In genomic region chr13:77740097-77740496, GRCh38 we compare ENCODE assay signal across 24 cellular contexts. TPM values are rescaled to one million over a fixed set of nuclear protein-coding genes. Genes with fewer than 3 reads are reported as not detected.
"Had no signal": no experiment of that assay in that cellular context is flagged by ENCODE, and none has a peak within 500 bp of the region (broad histone marks: within the 10 kb centered on the region; RNA-seq: fewer than 3 reads in every experiment).

No MANE protein-coding gene starts in this region.

- H3K4me1 ChIP-seq: neural progenitor cell, sigmoid colon, SJCRH30 had no signal

- H3K27ac Mint-ChIP-seq: activated CD4-positive, alpha-beta memory T cell treated with anti-CD3 and anti-CD28 coated beads, Interleukin-2, amount 10 ng/mL, durations not matched to agents 7 days and 5 days; activated naive CD4-positive, alpha-beta T cell treated with anti-CD3 and anti-CD28 coated beads, Interleukin-2, amount 50 U/mL, for 24 hours; activated T-helper 1 cell treated with anti-CD3 and anti-CD28 coated beads, Interleukin-12 subunit alpha, Interleukin-12 subunit beta, Interleukin-2, Interleukin-4 antibody, amounts not matched to agents 30 ng/mL and 10 ng/mL and 1 ng/mL, durations not matched to agents 14 hours and 24 hours and 36 hours; neural progenitor cell; stimulated activated naive B cell treated with anti-CD40 and anti-IgM and Interleukin-4, amounts not matched to agents 10 μg/mL and 1 μg/mL and 100 μg/mL, for 72 hours; T-helper 1 cell treated with Interleukin-12 subunit alpha and Interleukin-12 subunit beta and Interleukin-4 antibody, amounts not matched to agents 30 μg/mL and 1 μg/mL, for 36 hours had no signal

- H3K9ac ChIP-seq: neural progenitor cell had no signal

- H3K27me3 Mint-ChIP-seq: activated CD4-positive, alpha-beta memory T cell treated with anti-CD3 and anti-CD28 coated beads, Interleukin-2, amount 10 ng/mL, durations not matched to agents 7 days and 5 days; activated naive CD4-positive, alpha-beta T cell treated with anti-CD3 and anti-CD28 coated beads, Interleukin-2, amount 50 U/mL, for 24 hours; stimulated activated naive B cell treated with anti-CD40 and anti-IgM and Interleukin-4, amounts not matched to agents 10 μg/mL and 1 μg/mL and 100 μg/mL, for 72 hours had no signal

- H3K4me3 Mint-ChIP-seq: activated CD4-positive, alpha-beta memory T cell treated with anti-CD3 and anti-CD28 coated beads, Interleukin-2, amount 10 ng/mL, durations not matched to agents 7 days and 5 days; activated naive CD4-positive, alpha-beta T cell treated with anti-CD3 and anti-CD28 coated beads, Interleukin-2, amount 50 U/mL, for 24 hours; activated T-helper 1 cell treated with anti-CD3 and anti-CD28 coated beads, Interleukin-12 subunit alpha, Interleukin-12 subunit beta, Interleukin-2, Interleukin-4 antibody, amounts not matched to agents 30 ng/mL and 10 ng/mL and 1 ng/mL, durations not matched to agents 14 hours and 24 hours and 36 hours; neural progenitor cell; stimulated activated naive B cell treated with anti-CD40 and anti-IgM and Interleukin-4, amounts not matched to agents 10 μg/mL and 1 μg/mL and 100 μg/mL, for 72 hours; T-helper 1 cell treated with Interleukin-12 subunit alpha and Interleukin-12 subunit beta and Interleukin-4 antibody, amounts not matched to agents 30 μg/mL and 1 μg/mL, for 36 hours had no signal

- H3K9me3 ChIP-seq: ascending aorta, sigmoid colon, SJCRH30, tibial artery had no signal

- H3K27ac ChIP-seq: ascending aorta, hepatocyte, neural progenitor cell, sigmoid colon, SJCRH30, tibial artery had no signal

- H3K4me3 ChIP-seq: ascending aorta, hepatocyte, neural progenitor cell, sigmoid colon, SJCRH30, smooth muscle cell, tibial artery had no signal

- H3K27me3 ChIP-seq: ascending aorta, hepatocyte, neural progenitor cell, sigmoid colon, SJCRH30, tibial artery had no signal

- H3K9me3 Mint-ChIP-seq: activated CD4-positive, alpha-beta memory T cell treated with anti-CD3 and anti-CD28 coated beads, Interleukin-2, amount 10 ng/mL, durations not matched to agents 7 days and 5 days; activated naive CD4-positive, alpha-beta T cell treated with anti-CD3 and anti-CD28 coated beads, Interleukin-2, amount 50 U/mL, for 24 hours; activated T-helper 1 cell treated with anti-CD3 and anti-CD28 coated beads, Interleukin-12 subunit alpha, Interleukin-12 subunit beta, Interleukin-2, Interleukin-4 antibody, amounts not matched to agents 30 ng/mL and 10 ng/mL and 1 ng/mL, durations not matched to agents 14 hours and 24 hours and 36 hours; immature natural killer cell; neural progenitor cell; stimulated activated naive B cell treated with anti-CD40 and anti-IgM and Interleukin-4, amounts not matched to agents 10 μg/mL and 1 μg/mL and 100 μg/mL, for 72 hours; T-helper 1 cell treated with Interleukin-12 subunit alpha and Interleukin-12 subunit beta and Interleukin-4 antibody, amounts not matched to agents 30 μg/mL and 1 μg/mL, for 36 hours had no signal

- DNase-seq: activated CD4-positive, alpha-beta memory T cell treated with anti-CD3 and anti-CD28 coated beads, Interleukin-2, amount 10 ng/mL, durations not matched to agents 7 days and 5 days; activated CD4-positive, alpha-beta T cell treated with anti-CD3 and anti-CD28 coated beads for 4 hours; activated CD4-positive, CD25-positive, alpha-beta regulatory T cell; activated gamma-delta T cell; cerebellar nuclear complex; cortex of kidney; erythroblast; foreskin fibroblast; immature natural killer cell; left ventricle myocardium superior; posterior cingulate gyrus; sigmoid colon; SJCRH30; stimulated activated CD4-positive, alpha-beta T cell treated with anti-CD3 and anti-CD28 coated beads, Interleukin-15, amount 100 ng/mL, for 24 hours; stimulated activated CD8-positive, alpha-beta memory T cell treated with anti-CD3 and anti-CD28 coated beads, Interleukin-4, amount 100 ng/mL, for 48 hours; stimulated activated naive B cell treated with anti-CD40 and anti-IgM and Interleukin-4, amounts not matched to agents 10 μg/mL and 1 μg/mL and 100 μg/mL, for 72 hours; tibial artery had no signal

- H3K36me3 ChIP-seq: SJCRH30 had no signal

- ATAC-seq: left ventricle myocardium superior; stimulated activated naive B cell treated with anti-CD40 and anti-IgM and Interleukin-4, amounts not matched to agents 10 μg/mL and 1 μg/mL and 100 μg/mL, for 72 hours had no signal

RNA-seq across cellular contexts. Expression of gene SLAIN1, which starts 42.6 kb away (rescaled TPM):
- polyA plus RNA-seq: smooth muscle cell had no signal
